Comparison of ENCODE assay signal across 18 cellular contexts in genomic region chr7:4214501-4215155, GRCh38.
DNase-seq lines count a peak whose midpoint lies in the region; ATAC-seq lines count a peak whose summit lies in the region.
"Had no signal": no experiment of that assay in that cellular context is flagged by ENCODE, and none has a peak within 500 bp of the region (broad histone marks: within the 10 kb centered on the region; RNA-seq: fewer than 3 reads in every experiment).

No MANE protein-coding gene starts in this region.

- H3K18ac ChIP-seq in neuronal stem cell (ENCODE audit: low read length): peak overlapping the region; percentile 85

- H3K36me3 ChIP-seq in neuronal stem cell (replicated peaks in 1 of 2; ENCODE audit: control insufficient read depth in 2 of 2, insufficient read depth in 2 of 2, low read length in 2 of 2): peaks cover 0 to 9% of the 10 kb centered on the region in 2 donors
- no peaks in the 10 kb centered on the region for H3K36me3 ChIP-seq in naive thymus-derived CD4-positive, alpha-beta T cell (ENCODE audit: control insufficient read depth in 2 of 3, insufficient read depth in 3 of 3, low read length in 3 of 3)
- H3K36me3 ChIP-seq: BLaER1 treated with 17β-estradiol and CSF1 and Interleukin-3, amounts not matched to agents 10 nM and 100 nM had no signal

- H3K4me1 Mint-ChIP-seq in naive thymus-derived CD4-positive, alpha-beta T cell: no peaks in the 10 kb centered on the region
- H3K4me1 Mint-ChIP-seq: B cell had no signal

- H3K14ac ChIP-seq in neuronal stem cell (ENCODE audit: low read length): no peak overlapping the region

- H3K4me2 ChIP-seq in neuronal stem cell (ENCODE audit: insufficient read depth, low read length, poor library complexity, severe bottlenecking): no peak overlapping the region
- H3K4me2 ChIP-seq: A549; BLaER1 treated with 17β-estradiol and CSF1 and Interleukin-3, amounts not matched to agents 10 nM and 100 nM had no signal

- no peak overlapping the region for H3K27ac ChIP-seq in neuronal stem cell (replicated peaks; ENCODE audit: low read length)
- no peak overlapping the region for H3K27ac ChIP-seq in naive thymus-derived CD4-positive, alpha-beta T cell (ENCODE audit: low read depth, low read length)
- H3K27ac ChIP-seq: 22Rv1; A549; BLaER1 treated with 17β-estradiol and CSF1 and Interleukin-3, amounts not matched to agents 10 nM and 100 nM; C4-2B had no signal

- no peak overlapping the region for H3K27ac Mint-ChIP-seq in naive thymus-derived CD4-positive, alpha-beta T cell
- H3K27ac Mint-ChIP-seq: B cell; CD4-positive, alpha-beta T cell; CD8-positive, alpha-beta T cell had no signal

- H3K27me3 ChIP-seq in neuronal stem cell (ENCODE audit: control insufficient read depth in 3 of 3, insufficient read depth in 3 of 3, low read depth in 1 of 3, low read length in 3 of 3): no peaks in the 10 kb centered on the region
- no peaks in the 10 kb centered on the region for H3K27me3 ChIP-seq in naive thymus-derived CD4-positive, alpha-beta T cell (ENCODE audit: control insufficient read depth in 2 of 2, insufficient read depth in 2 of 2, low read length in 2 of 2)
- H3K27me3 ChIP-seq: BLaER1 treated with 17β-estradiol and CSF1 and Interleukin-3, amounts not matched to agents 10 nM and 100 nM had no signal

- H2BK120ac ChIP-seq in neuronal stem cell (ENCODE audit: low read depth, low read length): no peak overlapping the region

- peaks cover 0 to 2% of the 10 kb centered on the region in 2 donors for H3K9me3 ChIP-seq in neuronal stem cell (replicated peaks in 1 of 2; ENCODE audit: control insufficient read depth in 2 of 2, insufficient read depth in 1 of 2, low read depth in 1 of 2, low read length in 2 of 2)
- H3K9me3 ChIP-seq in naive thymus-derived CD4-positive, alpha-beta T cell (ENCODE audit: control insufficient read depth in 2 of 3, low read length in 3 of 3): no peaks in the 10 kb centered on the region
- H3K9me3 ChIP-seq: A549; BLaER1 treated with 17β-estradiol and CSF1 and Interleukin-3, amounts not matched to agents 10 nM and 100 nM; Caco-2 had no signal

- POLR2A ChIA-PET in naive thymus-derived CD4-positive, alpha-beta T cell (lab: Charles Lee): no interaction called here

- H4K91ac ChIP-seq in neuronal stem cell (ENCODE audit: low read depth, low read length, poor library complexity): no peak overlapping the region

- no peak overlapping the region for H3K23ac ChIP-seq in neuronal stem cell (ENCODE audit: low read depth, low read length, poor library complexity)

- H3K4ac ChIP-seq in neuronal stem cell (ENCODE audit: low read length): no peak overlapping the region

- peak overlapping the region; percentile 8 for H2BK5ac ChIP-seq in neuronal stem cell (ENCODE audit: low read length)

- no peak overlapping the region for H3K4me3 ChIP-seq in neuronal stem cell (ENCODE audit: low read length in 2 of 2)
- H3K4me3 ChIP-seq in naive thymus-derived CD4-positive, alpha-beta T cell (ENCODE audit: low read length): no peak overlapping the region
- H3K4me3 ChIP-seq: A549; BLaER1 treated with 17β-estradiol and CSF1 and Interleukin-3, amounts not matched to agents 10 nM and 100 nM had no signal

- no peak overlapping the region for H3K4me3 Mint-ChIP-seq in naive thymus-derived CD4-positive, alpha-beta T cell
- H3K4me3 Mint-ChIP-seq: B cell; CD4-positive, alpha-beta T cell; CD8-positive, alpha-beta T cell had no signal

- no CpG with 5 or more reads among the region's 24 CpGs for WGBS in neuronal stem cell (ENCODE audit: extremely low coverage in 2 of 2, insufficient read length in 2 of 2, insufficient replicate concordance in 1 of 2), 2 donors

- peaks cover 0 to 2% of the 10 kb centered on the region in 2 donors for H3K4me1 ChIP-seq in neuronal stem cell (ENCODE audit: control insufficient read depth in 2 of 2, insufficient read depth in 1 of 2, low read depth in 1 of 2, low read length in 2 of 2)
- no peaks in the 10 kb centered on the region for H3K4me1 ChIP-seq in naive thymus-derived CD4-positive, alpha-beta T cell (ENCODE audit: control insufficient read depth in 2 of 2, insufficient read depth in 2 of 2, low read length in 2 of 2)
- H3K4me1 ChIP-seq: A549, Caco-2 had no signal

- no peak overlapping the region for H4K8ac ChIP-seq in neuronal stem cell (ENCODE audit: low read depth, low read length)

- H3K27me3 Mint-ChIP-seq in naive thymus-derived CD4-positive, alpha-beta T cell: no peaks in the 10 kb centered on the region
- H3K27me3 Mint-ChIP-seq: B cell; CD4-positive, alpha-beta T cell had no signal

- CTCF ChIA-PET in naive thymus-derived CD4-positive, alpha-beta T cell (lab: Charles Lee): no interaction called here

- intact Hi-C loops in Right ventricle myocardium inferior (cut with DNase I) (no loop called here), Right ventricle myocardium superior (cut with DNase I) (no loop called here), posterior vena cava (cut with DNase I) (no loop called here), sciatic nerve (cut with DNase I) (no loop called here)
- intact Hi-C loops in naive thymus-derived CD4-positive, alpha-beta T cell (cut with micrococcal nuclease): no loop called here

- H3K79me1 ChIP-seq in neuronal stem cell (ENCODE audit: low read depth, low read length): no peaks in the 10 kb centered on the region

- H3K9ac ChIP-seq in neuronal stem cell (ENCODE audit: low read depth, low read length, poor library complexity): no peak overlapping the region
- H3K9ac ChIP-seq: BLaER1 treated with 17β-estradiol and CSF1 and Interleukin-3, amounts not matched to agents 10 nM and 100 nM had no signal

- H2BK15ac ChIP-seq in neuronal stem cell (ENCODE audit: low read length): peak overlapping the region; percentile 21

- ATAC-seq in Right ventricle myocardium inferior: no peak
- ATAC-seq in Right ventricle myocardium superior (ENCODE audit: poor library complexity): no peak
- ATAC-seq in sciatic nerve: no peak
- ATAC-seq in naive thymus-derived CD4-positive, alpha-beta T cell: no peak
- ATAC-seq: A549; CD8-positive, alpha-beta T cell had no signal

- H2AK5ac ChIP-seq in neuronal stem cell (ENCODE audit: low read depth, low read length): peak overlapping the region; percentile 4

- H2AFZ ChIP-seq in neuronal stem cell (ENCODE audit: low read length): no peak overlapping the region

- H2BK12ac ChIP-seq in neuronal stem cell (ENCODE audit: low read length): no peak overlapping the region

- peaks cover 0 to 3% (median 0%) of the 10 kb centered on the region in 11 donors for H3K9me3 Mint-ChIP-seq in naive thymus-derived CD4-positive, alpha-beta T cell
- H3K9me3 Mint-ChIP-seq: CD4-positive, alpha-beta T cell had no signal

- peaks cover 0 to 7% (median 0%) of the 10 kb centered on the region in 5 donors for H3K36me3 Mint-ChIP-seq in naive thymus-derived CD4-positive, alpha-beta T cell
- H3K36me3 Mint-ChIP-seq: CD8-positive, alpha-beta T cell had no signal

- DNase-seq in Right ventricle myocardium inferior (ENCODE audit: missing footprints) (peak; percentile 64), Right ventricle myocardium superior (no peak), neuronal stem cell (ENCODE audit: low spot score) (no peak), posterior vena cava (ENCODE audit: low spot score) (peak; percentile 69), sciatic nerve (ENCODE audit: low spot score) (no peak)
- no peak for DNase-seq in naive thymus-derived CD4-positive, alpha-beta T cell
- DNase-seq: AML-193; Caco-2; Calu3; CD4-positive, alpha-beta T cell; CD8-positive, alpha-beta T cell; DMS79 treated with DMSO at 0.1 percent for 48 hours; GF-D8 had no signal

Comparison
In these comparisons a context has a peak if more than half of its experiments do, and no peak if none do; other contexts are left out.
1. DNase-seq: peak in Right ventricle myocardium inferior (single experiment) and posterior vena cava (single experiment); none in Right ventricle myocardium superior (single experiment), neuronal stem cell (single experiment), sciatic nerve (single experiment) and naive thymus-derived CD4-positive, alpha-beta T cell (0 of 9).